ENCODE assay signal across 15 cellular contexts in genomic region chr19:34960103-34960805, GRCh38. TPM values are rescaled to one million over a fixed set of nuclear protein-coding genes. Genes with fewer than 3 reads are reported as not detected.
A peak's percentile ranks its signal among the peaks of the same experiment; 100 is the strongest.
DNase-seq lines count a peak whose midpoint lies in the region; ATAC-seq and TF ChIP-seq lines count a peak whose summit lies in the region.
"Had no signal": no experiment of that assay in that cellular context is flagged by ENCODE, and none has a peak within 500 bp of the region (broad histone marks: within the 10 kb centered on the region; RNA-seq: fewer than 3 reads in every experiment).

No MANE protein-coding gene starts in this region.

- H3K36me3 ChIP-seq in SJCRH30, result no peaks in the 10 kb centered on the region; the same call in 1 of the 2 replicates

- ATAC-seq in activated naive CD8-positive, alpha-beta T cell treated with anti-CD3 and anti-CD28 coated beads, Interleukin-2, amount 10 ng/mL, durations not matched to agents 7 days and 5 days (ENCODE audit: low read depth), result no peak
- ATAC-seq in GM19467 (IDR thresholded peaks at IDR 0.05; ENCODE audit: unreplicated experiment), result no peak
- ATAC-seq: activated CD8-positive, alpha-beta memory T cell treated with anti-CD3 and anti-CD28 coated beads, Interleukin-2, amount 10 ng/mL, durations not matched to agents 7 days and 5 days had no signal

- H3K27ac Mint-ChIP-seq in activated naive CD8-positive, alpha-beta T cell treated with anti-CD3 and anti-CD28 coated beads, Interleukin-2, amount 10 ng/mL, durations not matched to agents 7 days and 5 days, result no peak overlapping the region
- no peak overlapping the region for H3K27ac Mint-ChIP-seq in activated naive CD8-positive, alpha-beta T cell treated with anti-CD3 and anti-CD28 coated beads for 36 hours
- H3K27ac Mint-ChIP-seq in type B pancreatic cell, result no peak overlapping the region
- H3K27ac Mint-ChIP-seq: activated CD8-positive, alpha-beta memory T cell treated with anti-CD3 and anti-CD28 coated beads, Interleukin-2, amount 10 ng/mL, durations not matched to agents 7 days and 5 days had no signal

- POLR2A ChIA-PET in activated naive CD8-positive, alpha-beta T cell treated with anti-CD3 and anti-CD28 coated beads, Interleukin-2, amount 10 ng/mL, durations not matched to agents 7 days and 5 days (lab: Charles Lee), result interaction anchor here (0.7 to 1.3 kb wide), 2 partner anchors 12 to 34 kb away, joined by 3 to 4 read pairs; partner anchors contain the start of gene ZNF30

- H3K27me3 ChIP-seq in SJCRH30, result no peaks in the 10 kb centered on the region

- H3K27ac ChIP-seq in SJCRH30, result no peak overlapping the region

- H3K4me1 Mint-ChIP-seq in activated naive CD8-positive, alpha-beta T cell treated with anti-CD3 and anti-CD28 coated beads, Interleukin-2, amount 10 ng/mL, durations not matched to agents 7 days and 5 days, result peaks cover 21% of the 10 kb centered on the region
- peaks cover 19% of the 10 kb centered on the region for H3K4me1 Mint-ChIP-seq in activated naive CD8-positive, alpha-beta T cell treated with anti-CD3 and anti-CD28 coated beads for 36 hours
- H3K4me1 Mint-ChIP-seq in type B pancreatic cell (ENCODE audit: unreplicated experiment), result peaks cover 16% of the 10 kb centered on the region

- H3K36me3 Mint-ChIP-seq in activated naive CD8-positive, alpha-beta T cell treated with anti-CD3 and anti-CD28 coated beads, Interleukin-2, amount 10 ng/mL, durations not matched to agents 7 days and 5 days, result peaks cover 79% of the 10 kb centered on the region
- H3K36me3 Mint-ChIP-seq in activated naive CD8-positive, alpha-beta T cell treated with anti-CD3 and anti-CD28 coated beads for 36 hours, result peaks cover 81% of the 10 kb centered on the region
- H3K36me3 Mint-ChIP-seq in type B pancreatic cell, result peaks cover 69% of the 10 kb centered on the region

- no peaks in the 10 kb centered on the region; the same call in 1 of the 2 replicates for H3K9me3 ChIP-seq in SJCRH30 (replicated peaks)

- peaks cover 3% of the 10 kb centered on the region; the same call in 1 of the 2 replicates for H3K4me1 ChIP-seq in SJCRH30

- H3K9me3 Mint-ChIP-seq in activated naive CD8-positive, alpha-beta T cell treated with anti-CD3 and anti-CD28 coated beads, Interleukin-2, amount 10 ng/mL, durations not matched to agents 7 days and 5 days, result peaks cover 46% of the 10 kb centered on the region
- peaks cover 62% of the 10 kb centered on the region for H3K9me3 Mint-ChIP-seq in activated naive CD8-positive, alpha-beta T cell treated with anti-CD3 and anti-CD28 coated beads for 36 hours
- peaks cover 15% of the 10 kb centered on the region for H3K9me3 Mint-ChIP-seq in type B pancreatic cell

- peak overlapping the region; percentile 4 for H3K4me3 Mint-ChIP-seq in activated naive CD8-positive, alpha-beta T cell treated with anti-CD3 and anti-CD28 coated beads, Interleukin-2, amount 10 ng/mL, durations not matched to agents 7 days and 5 days
- H3K4me3 Mint-ChIP-seq in activated naive CD8-positive, alpha-beta T cell treated with anti-CD3 and anti-CD28 coated beads for 36 hours, result no peak overlapping the region
- H3K4me3 Mint-ChIP-seq in type B pancreatic cell, result peak overlapping the region; percentile 63
- H3K4me3 Mint-ChIP-seq: activated CD8-positive, alpha-beta memory T cell treated with anti-CD3 and anti-CD28 coated beads, Interleukin-2, amount 10 ng/mL, durations not matched to agents 7 days and 5 days had no signal

- TF ChIP-seq CTCF in fibroblast of the aortic adventitia (IDR thresholded peaks at IDR 0.05; ENCODE audit: insufficient read depth, low read length), result no peak
- no peak for TF ChIP-seq CTCF in type B pancreatic cell (conservative IDR thresholded peaks at IDR 0.05)

- no peaks in the 10 kb centered on the region for H3K27me3 Mint-ChIP-seq in activated naive CD8-positive, alpha-beta T cell treated with anti-CD3 and anti-CD28 coated beads, Interleukin-2, amount 10 ng/mL, durations not matched to agents 7 days and 5 days
- H3K27me3 Mint-ChIP-seq in activated naive CD8-positive, alpha-beta T cell treated with anti-CD3 and anti-CD28 coated beads for 36 hours, result no peaks in the 10 kb centered on the region
- H3K27me3 Mint-ChIP-seq in type B pancreatic cell, result no peaks in the 10 kb centered on the region
- H3K27me3 Mint-ChIP-seq: activated CD8-positive, alpha-beta memory T cell treated with anti-CD3 and anti-CD28 coated beads, Interleukin-2, amount 10 ng/mL, durations not matched to agents 7 days and 5 days had no signal

- H3K4me3 ChIP-seq in SJCRH30, result no peak overlapping the region
- H3K4me3 ChIP-seq in fibroblast of the aortic adventitia (ENCODE audit: low read depth, low read length), result no peak overlapping the region

- DNase-seq in activated naive CD8-positive, alpha-beta T cell treated with anti-CD3 and anti-CD28 coated beads, Interleukin-2, amount 10 ng/mL, durations not matched to agents 7 days and 5 days, result no peak
- no peak for DNase-seq in activated naive CD8-positive, alpha-beta T cell treated with anti-CD3 and anti-CD28 coated beads for 36 hours
- DNase-seq in SJCRH30 (peak; percentile 61 to 69), fibroblast of the aortic adventitia (ENCODE audit: low read depth) (peak; percentile 35), type B pancreatic cell (ENCODE audit: extremely low spot score, unreplicated experiment) (peak; percentile 8), NCI-H1048 (lab: John Stamatoyannopoulos, UW) (no peak), NCI-H2227 treated with DMSO at 0.1 percent for 48 hours (lab: John Stamatoyannopoulos, UW) (no peak)
- DNase-seq: activated CD8-positive, alpha-beta memory T cell treated with anti-CD3 and anti-CD28 coated beads, Interleukin-2, amount 10 ng/mL, durations not matched to agents 7 days and 5 days; C1 segment of cervical spinal cord; central memory CD4-positive, alpha-beta T cell; kidney; NCI-H1092 treated with DMSO at 0.1 percent for 48 hours; occipital lobe; stimulated activated CD4-positive, alpha-beta T cell treated with anti-CD3 and anti-CD28 coated beads, Interleukin-2, amount 100 ng/mL, for 48 hours had no signal

RNA-seq across cellular contexts. Expression of gene ZNF792, which starts 3.8 kb away (rescaled TPM):
- total RNA-seq in activated naive CD8-positive, alpha-beta T cell treated with anti-CD3 and anti-CD28 coated beads, Interleukin-2, amount 10 ng/mL, durations not matched to agents 7 days and 5 days, result 10 to 100 TPM; 21.4 to 24.9 TPM
- total RNA-seq in activated naive CD8-positive, alpha-beta T cell treated with anti-CD3 and anti-CD28 coated beads for 36 hours, result 1 to 10 TPM; 3.4 to 4.6 TPM
- total RNA-seq in SJCRH30 (2014; rRNA removed; shearing (Covaris generic)), result 1.6 and 2.1 TPM in 2 replicates
- total RNA-seq in fibroblast of the aortic adventitia (ENCODE audit: low replicate concordance) (1.7 and 3.0 TPM in 2 replicates), type B pancreatic cell (ENCODE audit: low replicate concordance) (5.8 and 6.5 TPM in 2 replicates)

RNA-seq across cellular contexts. Expression of gene ZNF30, which starts 33.6 kb away (rescaled TPM):
- 1 to 10 TPM; 5.7 to 5.9 TPM for total RNA-seq in activated naive CD8-positive, alpha-beta T cell treated with anti-CD3 and anti-CD28 coated beads, Interleukin-2, amount 10 ng/mL, durations not matched to agents 7 days and 5 days
- 1 to 10 TPM; 4.4 to 5.6 TPM for total RNA-seq in activated naive CD8-positive, alpha-beta T cell treated with anti-CD3 and anti-CD28 coated beads for 36 hours
- total RNA-seq in SJCRH30 (2014; rRNA removed; shearing (Covaris generic)), result 2.8 and 3.8 TPM in 2 replicates
- total RNA-seq in fibroblast of the aortic adventitia (ENCODE audit: low replicate concordance), result 1.9 and 4.2 TPM in 2 replicates
- 4.0 and 6.9 TPM in 2 replicates for total RNA-seq in type B pancreatic cell (ENCODE audit: low replicate concordance)

RNA-seq across cellular contexts. Expression of gene GRAMD1A, which starts 39.9 kb away (rescaled TPM):
- total RNA-seq in activated naive CD8-positive, alpha-beta T cell treated with anti-CD3 and anti-CD28 coated beads, Interleukin-2, amount 10 ng/mL, durations not matched to agents 7 days and 5 days, result 100 to 1,000 TPM; 173 to 187 TPM
- total RNA-seq in activated naive CD8-positive, alpha-beta T cell treated with anti-CD3 and anti-CD28 coated beads for 36 hours, result 100 to 1,000 TPM; 135 to 140 TPM
- total RNA-seq in SJCRH30 (2014; rRNA removed; shearing (Covaris generic)), result 45.5 and 49.4 TPM in 2 replicates
- total RNA-seq in fibroblast of the aortic adventitia (ENCODE audit: low replicate concordance), result 25.1 and 27.0 TPM in 2 replicates
- 35.2 and 79.6 TPM in 2 replicates for total RNA-seq in type B pancreatic cell (ENCODE audit: low replicate concordance)

Comparison
In these comparisons a context has a peak if more than half of its experiments do, and no peak if none do; other contexts are left out.
1. DNase-seq: peak in SJCRH30 (2 of 2), fibroblast of the aortic adventitia (single experiment) and type B pancreatic cell (single experiment); none in activated naive CD8-positive, alpha-beta T cell treated with anti-CD3 and anti-CD28 coated beads, Interleukin-2, amount 10 ng/mL, durations not matched to agents 7 days and 5 days (single experiment), activated naive CD8-positive, alpha-beta T cell treated with anti-CD3 and anti-CD28 coated beads for 36 hours (single experiment), NCI-H1048 (single experiment) and NCI-H2227 treated with DMSO at 0.1 percent for 48 hours (single experiment).